In the genomic region with DNA sequence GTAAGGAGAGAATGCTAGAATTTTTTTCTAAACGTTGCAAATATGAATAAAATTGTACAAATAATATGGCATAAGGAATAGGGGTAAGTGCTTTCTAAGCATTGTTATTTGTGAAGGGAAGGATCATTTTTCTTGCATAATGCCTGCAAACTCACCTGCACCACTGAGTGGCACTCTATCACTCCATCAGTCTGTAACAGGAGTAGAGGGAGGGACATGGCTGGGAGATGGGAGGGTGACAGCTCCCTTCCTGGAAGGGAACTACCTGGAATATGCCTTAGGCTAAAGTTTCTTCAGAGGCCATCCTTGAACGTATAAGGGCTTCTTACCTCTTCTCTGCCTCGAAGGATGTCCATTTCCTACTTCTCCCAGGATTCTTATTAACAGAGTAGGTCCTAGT, we compare ENCODE assay signal across 11 cellular contexts. TPM values are rescaled to one million over a fixed set of nuclear protein-coding genes. Genes with fewer than 3 reads are reported as not detected.
DNase-seq lines count a peak whose midpoint lies in the region; ATAC-seq and TF ChIP-seq lines count a peak whose summit lies in the region.
"Had no signal": no experiment of that assay in that cellular context is flagged by ENCODE, and none has a peak within 500 bp of the region (broad histone marks: within the 10 kb centered on the region; RNA-seq: fewer than 3 reads in every experiment).

No MANE protein-coding gene starts in this region.

- intact Hi-C loops in CD8-positive, alpha-beta T cell (cut with DNase I, micrococcal nuclease) = no loop called here

- H3K36me3 Mint-ChIP-seq in CD8-positive, alpha-beta T cell = no peaks in the 10 kb centered on the region

- H3K36me3 ChIP-seq in CD8-positive, alpha-beta T cell (ENCODE audit: insufficient read depth, low read length) = no peaks in the 10 kb centered on the region
- H3K36me3 ChIP-seq: heart right ventricle had no signal

- H3K4me1 Mint-ChIP-seq in CD8-positive, alpha-beta T cell (ENCODE audit: low read depth) = no peaks in the 10 kb centered on the region

- no peak overlapping the region for H3K4me3 ChIP-seq in CD8-positive, alpha-beta T cell (ENCODE audit: low read depth, low read length)
- H3K4me3 ChIP-seq: heart right ventricle, SK-N-MC had no signal

- H3K9me3 ChIP-seq in CD8-positive, alpha-beta T cell (ENCODE audit: low read length) = no peaks in the 10 kb centered on the region
- H3K9me3 ChIP-seq: heart right ventricle had no signal

- CTCF ChIA-PET in CD8-positive, alpha-beta T cell (lab: Charles Lee) = no interaction called here

- no peak overlapping the region for H3K4me3 Mint-ChIP-seq in CD8-positive, alpha-beta T cell

- POLR2A ChIA-PET in CD8-positive, alpha-beta T cell (lab: Charles Lee) = no interaction called here

- no peaks in the 10 kb centered on the region for H3K27me3 ChIP-seq in CD8-positive, alpha-beta T cell (ENCODE audit: insufficient read depth, low read length)
- H3K27me3 ChIP-seq: heart right ventricle had no signal

- peak; percentile 57 for DNase-seq in D341Med (ENCODE audit: low spot score)
- DNase-seq in M059J (ENCODE audit: low read depth) = peak; percentile 73
- peak; percentile 14 for DNase-seq in SW480 (ENCODE audit: low spot score)
- DNase-seq in left kidney (ENCODE audit: low read depth, low spot score) = peak; percentile 58
- DNase-seq in CD8-positive, alpha-beta T cell = no peak
- no peak for DNase-seq in activated T-cell treated with anti-CD3 and anti-CD28 coated beads for 4 hours
- DNase-seq: activated naive CD4-positive, alpha-beta T cell treated with anti-CD3 and anti-CD28 coated beads, Interleukin-2, amount 50 U/mL, for 16 hours; heart right ventricle had no signal

- no peaks in the 10 kb centered on the region for H3K4me1 ChIP-seq in CD8-positive, alpha-beta T cell (ENCODE audit: insufficient read depth, low read length)

- no peak overlapping the region for H3K27ac Mint-ChIP-seq in CD8-positive, alpha-beta T cell

- peaks cover 2% of the 10 kb centered on the region for H3K9me3 Mint-ChIP-seq in CD8-positive, alpha-beta T cell

- no peak overlapping the region for H3K27ac ChIP-seq in CD8-positive, alpha-beta T cell (ENCODE audit: low read depth, low read length)
- H3K27ac ChIP-seq: heart right ventricle, SK-N-MC had no signal

- H3K27me3 Mint-ChIP-seq in CD8-positive, alpha-beta T cell (ENCODE audit: low read depth) = no peaks in the 10 kb centered on the region

- TF ChIP-seq CTCF in CD8-positive, alpha-beta T cell (IDR thresholded peaks at IDR 0.05) = no peak

- ATAC-seq in HG02642 (IDR thresholded peaks at IDR 0.05; ENCODE audit: poor library complexity, unreplicated experiment) (no peak), GM21737 (IDR thresholded peaks at IDR 0.05; ENCODE audit: unreplicated experiment) (no peak)
- no peak for ATAC-seq in CD8-positive, alpha-beta T cell

RNA-seq across cellular contexts. Expression of gene NAALADL2, which starts 3.0 kb away (rescaled TPM):
- 3.1 and 5.1 TPM in 2 replicates for total RNA-seq in M059J (2014; rRNA removed; shearing (Covaris generic))
- total RNA-seq in CD8-positive, alpha-beta T cell = 1 to 10 TPM in 1 of 2 experiments, under 1 TPM in 1; 0.27 to 1.7 TPM

Comparison
In these comparisons a context has a peak if more than half of its experiments do, and no peak if none do; other contexts are left out.
1. DNase-seq: peak in D341Med (single experiment), M059J (single experiment), SW480 (single experiment) and left kidney (single experiment); none in CD8-positive, alpha-beta T cell (0 of 7) and activated T-cell treated with anti-CD3 and anti-CD28 coated beads for 4 hours (single experiment).